14 cellular contexts compared by ENCODE assay signal in the genomic region with DNA sequence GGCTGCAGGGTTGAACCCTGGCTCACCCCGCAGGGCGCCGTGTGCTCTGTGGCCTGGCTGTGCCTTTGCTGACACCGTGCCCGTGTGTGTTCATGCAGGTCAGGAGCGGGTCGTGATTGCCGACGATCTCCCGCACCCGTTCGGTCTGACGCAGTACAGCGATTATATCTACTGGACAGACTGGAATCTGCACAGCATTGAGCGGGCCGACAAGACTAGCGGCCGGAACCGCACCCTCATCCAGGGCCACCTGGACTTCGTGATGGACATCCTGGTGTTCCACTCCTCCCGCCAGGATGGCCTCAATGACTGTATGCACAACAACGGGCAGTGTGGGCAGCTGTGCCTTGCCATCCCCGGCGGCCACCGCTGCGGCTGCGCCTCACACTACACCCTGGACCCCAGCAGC.
"Had no signal": no experiment of that assay in that cellular context is flagged by ENCODE, and none has a peak within 500 bp of the region (broad histone marks: within the 10 kb centered on the region; RNA-seq: fewer than 3 reads in every experiment).

No MANE protein-coding gene starts in this region.

- H3K4me1 ChIP-seq: ascending aorta, neural progenitor cell, parathyroid adenoma, testis had no signal

- H3K4me2 ChIP-seq: neural progenitor cell had no signal

- H2AFZ ChIP-seq: neural progenitor cell, parathyroid adenoma had no signal

- H3K9me3 ChIP-seq: ascending aorta, testis had no signal

- H3K4me3 Mint-ChIP-seq: activated CD4-positive, alpha-beta T cell treated with anti-CD3 and anti-CD28 coated beads for 36 hours; activated CD8-positive, alpha-beta T cell treated with anti-CD3 and anti-CD28 coated beads, Interleukin-2, amount 10 ng/mL, durations not matched to agents 7 days and 5 days; activated naive CD8-positive, alpha-beta T cell treated with anti-CD3 and anti-CD28 coated beads, Interleukin-2, amount 50 U/mL, for 24 hours; neural progenitor cell; T-cell had no signal

- H3K9ac ChIP-seq: neural progenitor cell, parathyroid adenoma had no signal

- H3K4me1 Mint-ChIP-seq: T-cell had no signal

- H3K27ac Mint-ChIP-seq: activated CD4-positive, alpha-beta T cell treated with anti-CD3 and anti-CD28 coated beads for 36 hours; activated CD8-positive, alpha-beta T cell treated with anti-CD3 and anti-CD28 coated beads, Interleukin-2, amount 10 ng/mL, durations not matched to agents 7 days and 5 days; activated naive CD8-positive, alpha-beta T cell treated with anti-CD3 and anti-CD28 coated beads, Interleukin-2, amount 50 U/mL, for 24 hours; neural progenitor cell; T-cell had no signal

- H3K9me3 Mint-ChIP-seq: activated naive CD8-positive, alpha-beta T cell treated with anti-CD3 and anti-CD28 coated beads, Interleukin-2, amount 50 U/mL, for 24 hours; neural progenitor cell; T-cell had no signal

- DNase-seq: activated CD8-positive, alpha-beta memory T cell treated with anti-CD3 and anti-CD28 coated beads, Interleukin-2, amount 50 U/mL, for 48 hours; activated CD8-positive, alpha-beta T cell treated with anti-CD3 and anti-CD28 coated beads, Interleukin-2, amount 10 ng/mL, durations not matched to agents 7 days and 5 days; mesendoderm; T-cell; testis; WERI-Rb-1 had no signal

- H3K36me3 Mint-ChIP-seq: T-cell had no signal

- H3K27me3 ChIP-seq: ascending aorta, cardiac muscle cell, neural progenitor cell, testis had no signal

- H3K27me3 Mint-ChIP-seq: activated CD4-positive, alpha-beta T cell treated with anti-CD3 and anti-CD28 coated beads for 36 hours; activated naive CD8-positive, alpha-beta T cell treated with anti-CD3 and anti-CD28 coated beads, Interleukin-2, amount 50 U/mL, for 24 hours; T-cell had no signal

- H3K27ac ChIP-seq: ascending aorta, cardiac muscle cell, neural progenitor cell, parathyroid adenoma, SK-N-MC, testis, WERI-Rb-1 had no signal

- H3K4me3 ChIP-seq: ascending aorta, cardiac muscle cell, neural progenitor cell, SK-N-MC, testis had no signal

- ATAC-seq: activated CD8-positive, alpha-beta T cell treated with anti-CD3 and anti-CD28 coated beads, Interleukin-2, amount 10 ng/mL, durations not matched to agents 7 days and 5 days; sciatic nerve; T-cell had no signal

- H3K36me3 ChIP-seq: neural progenitor cell had no signal
